ENCODE assay signal across 22 cellular contexts in genomic region chr3:127759826-127760225, GRCh38.
DNase-seq lines count a peak whose midpoint lies in the region; ATAC-seq and TF ChIP-seq lines count a peak whose summit lies in the region.
"Had no signal": no experiment of that assay in that cellular context is flagged by ENCODE, and none has a peak within 500 bp of the region (broad histone marks: within the 10 kb centered on the region; RNA-seq: fewer than 3 reads in every experiment).

No MANE protein-coding gene starts in this region.

- no peak for TF ChIP-seq CTCF in gastroesophageal sphincter (IDR thresholded peaks at IDR 0.05)

- peak overlapping the region; percentile 72 for H3K27ac ChIP-seq in right cardiac atrium (ENCODE audit: low read length)
- peak overlapping the region in 3 of 4 donors; percentile 14 to 73 (median 73) for H3K27ac ChIP-seq in gastroesophageal sphincter
- H3K27ac ChIP-seq in skeletal muscle tissue (ENCODE audit: low read depth, low read length) = peak overlapping the region; percentile 90

- H3K36me3 ChIP-seq in gastroesophageal sphincter (no peaks in the 10 kb centered on the region), skeletal muscle tissue (ENCODE audit: control insufficient read depth in 3 of 3, insufficient read depth in 3 of 3, low read length in 3 of 3) (peaks cover 0 to 6% (median 5%) of the 10 kb centered on the region in 3 donors)
- H3K36me3 ChIP-seq: BE2C had no signal

- H3K9ac ChIP-seq in skeletal muscle tissue (ENCODE audit: low read depth in 1 of 3, low read length in 3 of 3) = no peak overlapping the region

- peak in 1 of 3 donors; percentile 10 for DNase-seq in right cardiac atrium
- no peak for DNase-seq in Right ventricle myocardium inferior (ENCODE audit: missing footprints)
- no peak for DNase-seq in NCI-H1436 treated with DMSO at 0.1 percent for 48 hours (lab: John Stamatoyannopoulos, UW)
- no peak for DNase-seq in activated CD4-positive, alpha-beta T cell treated with anti-CD3 and anti-CD28 coated beads for 48 hours
- DNase-seq: BE2C; Caco-2; CD4-positive, alpha-beta T cell; DMS153; GDM1; HCEC 1CT; Kasumi-1; MM.1S; NCI-H1092 treated with DMSO at 0.1 percent for 48 hours; NCI-H2081 treated with DMSO at 0.1 percent for 48 hours; NCI-H510A; NCI-H82; RPMI8226 had no signal

- H3K9me3 ChIP-seq in right cardiac atrium (ENCODE audit: control insufficient read depth, low read length) (no peaks in the 10 kb centered on the region), gastroesophageal sphincter (no peaks in the 10 kb centered on the region), skeletal muscle tissue (ENCODE audit: control insufficient read depth in 3 of 3, low read length in 3 of 3) (no peaks in the 10 kb centered on the region)
- H3K9me3 ChIP-seq: BE2C, Caco-2 had no signal

- no peak for ATAC-seq in right cardiac atrium
- ATAC-seq in Right ventricle myocardium inferior = no peak
- no peak for ATAC-seq in gastroesophageal sphincter
- ATAC-seq in GM18517 (IDR thresholded peaks at IDR 0.05; ENCODE audit: unreplicated experiment) = no peak
- ATAC-seq in HG02885 (IDR thresholded peaks at IDR 0.05; ENCODE audit: poor library complexity, unreplicated experiment) = no peak
- ATAC-seq: GM23338 had no signal

- TF ChIP-seq EP300 in gastroesophageal sphincter (IDR thresholded peaks at IDR 0.05) = no peak

- H3K4me1 ChIP-seq in right cardiac atrium (ENCODE audit: control insufficient read depth, insufficient read depth, low read length) (peaks cover 27% of the 10 kb centered on the region), gastroesophageal sphincter (peaks cover 0 to 57% (median 26%) of the 10 kb centered on the region in 3 donors), skeletal muscle tissue (ENCODE audit: control insufficient read depth in 3 of 3, insufficient read depth in 3 of 3, low read length in 3 of 3) (peaks cover 46 to 52% (median 46%) of the 10 kb centered on the region in 3 donors)
- H3K4me1 ChIP-seq: BE2C, Caco-2 had no signal

- intact Hi-C loops in right cardiac atrium (cut with DNase I) = loop anchor here in 1 of 4 donors (10.0 kb wide), 1 partner anchor 65 kb away; the partner anchor contains the start of gene MGLL
- intact Hi-C loops in Right ventricle myocardium inferior (cut with DNase I) = no loop called here

- 84% methylated on average over 8 of the region's 8 CpGs for WGBS in right cardiac atrium
- 70 to 79% methylated on average over 2 to 3 of the region's 8 CpGs for WGBS in gastroesophageal sphincter (ENCODE audit: low coverage in 1 of 2), 2 donors

- no peaks in the 10 kb centered on the region for H3K27me3 ChIP-seq in right cardiac atrium (ENCODE audit: control insufficient read depth, insufficient read depth)
- H3K27me3 ChIP-seq in gastroesophageal sphincter = no peaks in the 10 kb centered on the region
- H3K27me3 ChIP-seq in skeletal muscle tissue (ENCODE audit: control insufficient read depth in 3 of 3, insufficient read depth in 3 of 3, low read length in 3 of 3) = no peaks in the 10 kb centered on the region
- H3K27me3 ChIP-seq: BE2C had no signal

- H3K4me3 ChIP-seq in right cardiac atrium (ENCODE audit: low read length) = no peak overlapping the region
- H3K4me3 ChIP-seq in gastroesophageal sphincter = no peak overlapping the region
- no peak overlapping the region for H3K4me3 ChIP-seq in skeletal muscle tissue (ENCODE audit: low read length in 3 of 3)
- H3K4me3 ChIP-seq: GM23338 had no signal

- TF ChIP-seq POLR2A in gastroesophageal sphincter (IDR thresholded peaks at IDR 0.05) = no peak
